Comparison of ENCODE assay signal across 32 cellular contexts in the genomic region with DNA sequence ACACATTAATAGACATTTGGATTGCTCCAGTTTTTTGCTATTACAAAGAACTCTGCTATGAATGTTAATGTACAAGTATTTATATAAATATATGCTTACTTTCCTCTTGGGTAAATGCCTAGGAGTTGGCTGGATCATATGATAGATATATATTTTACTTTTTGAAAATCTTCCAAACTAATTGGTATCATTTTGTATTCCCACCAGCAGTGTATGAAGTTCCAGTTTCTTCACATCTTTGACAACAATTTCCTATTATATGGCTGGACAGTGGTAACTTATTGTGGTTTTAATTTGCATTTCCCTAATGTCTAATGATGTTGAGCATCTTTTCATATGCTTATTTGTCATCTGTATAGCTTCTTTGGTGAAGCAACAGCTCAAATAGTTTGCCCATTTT.
"Had no signal": no experiment of that assay in that cellular context is flagged by ENCODE, and none has a peak within 500 bp of the region (broad histone marks: within the 10 kb centered on the region; RNA-seq: fewer than 3 reads in every experiment).

No MANE protein-coding gene starts in this region.

- ATAC-seq: activated CD4-positive, alpha-beta T cell treated with anti-CD3 and anti-CD28 coated beads for 36 hours; activated CD4-positive, CD25-positive, alpha-beta regulatory T cell treated with anti-CD3 and anti-CD28 coated beads, Interleukin-2, amount 50 U/mL, for 24 hours; activated CD8-positive, alpha-beta memory T cell treated with anti-CD3 and anti-CD28 coated beads, Interleukin-2, amount 10 ng/mL, durations not matched to agents 7 days and 5 days; activated CD8-positive, alpha-beta T cell treated with anti-CD3 and anti-CD28 coated beads, Interleukin-2, amount 10 ng/mL, durations not matched to agents 7 days and 5 days; body of pancreas; T-cell; WTC11 had no signal

- DNase-seq: activated CD4-positive, alpha-beta memory T cell treated with anti-CD3 and anti-CD28 coated beads, Interleukin-2, amount 10 ng/mL, durations not matched to agents 7 days and 5 days; activated CD4-positive, alpha-beta T cell treated with anti-CD3 and anti-CD28 coated beads for 1 hour; activated CD4-positive, alpha-beta T cell treated with anti-CD3 and anti-CD28 coated beads for 36 hours; activated CD4-positive, alpha-beta T cell treated with anti-CD3 and anti-CD28 coated beads for 48 hours; activated CD4-positive, alpha-beta T cell treated with anti-CD3 and anti-CD28 coated beads, Interleukin-2, amount 10 ng/mL, durations not matched to agents 7 days and 5 days; activated CD4-positive, alpha-beta T cell treated with anti-CD3 and anti-CD28 coated beads, Interleukin-2, amount 50 U/mL, for 48 hours; activated CD4-positive, CD25-positive, alpha-beta regulatory T cell; activated CD8-positive, alpha-beta memory T cell treated with anti-CD3 and anti-CD28 coated beads for 24 hours; activated CD8-positive, alpha-beta memory T cell treated with anti-CD3 and anti-CD28 coated beads, Interleukin-2, amount 10 ng/mL, durations not matched to agents 7 days and 5 days; activated CD8-positive, alpha-beta memory T cell treated with anti-CD3 and anti-CD28 coated beads, Interleukin-2, amount 50 U/mL, for 48 hours; activated effector memory CD4-positive, alpha-beta T cell treated with Interleukin-2 at 50 U/mL for 16 hours; activated gamma-delta T cell; activated naive CD4-positive, alpha-beta T cell treated with anti-CD3 and anti-CD28 coated beads, Interleukin-2, amount 10 ng/mL, durations not matched to agents 7 days and 5 days; activated naive CD4-positive, alpha-beta T cell treated with Interleukin-2 at 50 U/mL for 16 hours; activated T-cell treated with anti-CD3 and anti-CD28 coated beads, Interleukin-2, amount 50 U/mL, for 24 hours; activated T-cell treated with anti-CD3 and anti-CD28 coated beads, Interleukin-2, amount 50 U/mL, for 48 hours; adrenal gland; amniotic stem cell; aorta; body of pancreas; brain microvascular endothelial cell; central memory CD4-positive, alpha-beta T cell; T-cell; T-helper 2 cell; T-helper 9 cell had no signal

- H3K9me3 ChIP-seq: adrenal gland, body of pancreas, breast epithelium had no signal

- H3K4me1 ChIP-seq: adrenal gland, body of pancreas, breast epithelium had no signal

- H3K36me3 ChIP-seq: adrenal gland, brain microvascular endothelial cell, breast epithelium had no signal

- H3K4me3 ChIP-seq: adrenal gland, body of pancreas, breast epithelium had no signal

- FAIRE-seq: astrocyte, TTC549 had no signal

- H3K27me3 ChIP-seq: adrenal gland, body of pancreas, brain microvascular endothelial cell, breast epithelium had no signal

- H3K27ac ChIP-seq: adrenal gland, body of pancreas, brain microvascular endothelial cell, breast epithelium, VCaP had no signal
